ENCODE assay signal across 28 cellular contexts in genomic region chr7:135562720-135563119, GRCh38. TPM values are rescaled to one million over a fixed set of nuclear protein-coding genes. Genes with fewer than 3 reads are reported as not detected.
DNase-seq lines count a peak whose midpoint lies in the region; ATAC-seq and TF ChIP-seq lines count a peak whose summit lies in the region.
"Had no signal": no experiment of that assay in that cellular context is flagged by ENCODE, and none has a peak within 500 bp of the region (broad histone marks: within the 10 kb centered on the region; RNA-seq: fewer than 3 reads in every experiment).

No MANE protein-coding gene starts in this region.

- no peak for DNase-seq in Calu3
- no peak for DNase-seq in endothelial cell (ENCODE audit: low spot score)
- DNase-seq in mesendoderm = peak; percentile 92
- DNase-seq in erythroblast (lab: John Stamatoyannopoulos, UW) = no peak
- DNase-seq in left lobe of liver (ENCODE audit: low spot score) = no peak
- DNase-seq: activated CD8-positive, alpha-beta T cell treated with anti-CD3 and anti-CD28 coated beads, Interleukin-2, amount 10 ng/mL, durations not matched to agents 7 days and 5 days; activated effector memory CD4-positive, alpha-beta T cell treated with anti-CD3 and anti-CD28 coated beads, Interleukin-2, amount 50 U/mL, for 16 hours; activated naive CD8-positive, alpha-beta T cell treated with anti-CD3 and anti-CD28 coated beads, Interleukin-2, amount 50 U/mL, for 24 hours; dermis blood vessel endothelial cell; hippocampal formation; lower lobe of right lung; NCI-H1105; NCI-H187 treated with DMSO at 0.1 percent for 48 hours; NCI-H2227 treated with DMSO at 0.1 percent for 48 hours; NCI-H774; posterior cingulate gyrus; right cardiac atrium; SK-N-SH; stimulated activated CD4-positive, alpha-beta T cell treated with anti-CD3 and anti-CD28 coated beads, Interleukin-2, amount 100 ng/mL, for 48 hours; T-helper 2 cell; upper lobe of left lung had no signal

- no peak overlapping the region for H3K4ac ChIP-seq in mesendoderm (ENCODE audit: low read depth, low read length)

- no peak overlapping the region for H3K4me3 Mint-ChIP-seq in Calu3 (ENCODE audit: low read depth, unreplicated experiment)
- H3K4me3 Mint-ChIP-seq in endothelial cell (ENCODE audit: unreplicated experiment) = peak overlapping the region; percentile 24
- H3K4me3 Mint-ChIP-seq: activated CD8-positive, alpha-beta T cell treated with anti-CD3 and anti-CD28 coated beads, Interleukin-2, amount 10 ng/mL, durations not matched to agents 7 days and 5 days; activated naive CD8-positive, alpha-beta T cell treated with anti-CD3 and anti-CD28 coated beads, Interleukin-2, amount 50 U/mL, for 24 hours; central memory CD8-positive, alpha-beta T cell had no signal

- H3K27ac ChIP-seq in HUES48 (ENCODE audit: low read depth, low read length) (peak overlapping the region; percentile 81), mesendoderm (ENCODE audit: low read depth, low read length) (no peak overlapping the region)
- H3K27ac ChIP-seq: BLaER1 treated with 17β-estradiol and CSF1 and Interleukin-3, amounts not matched to agents 10 nM and 100 nM; gastroesophageal sphincter; lower lobe of right lung; RWPE1; upper lobe of left lung had no signal

- peak overlapping the region; percentile 54 for H3K27ac Mint-ChIP-seq in Calu3 (ENCODE audit: unreplicated experiment)
- peak overlapping the region; percentile 28 for H3K27ac Mint-ChIP-seq in endothelial cell (ENCODE audit: unreplicated experiment)
- H3K27ac Mint-ChIP-seq: activated CD8-positive, alpha-beta T cell treated with anti-CD3 and anti-CD28 coated beads, Interleukin-2, amount 10 ng/mL, durations not matched to agents 7 days and 5 days; activated naive CD8-positive, alpha-beta T cell treated with anti-CD3 and anti-CD28 coated beads, Interleukin-2, amount 50 U/mL, for 24 hours had no signal

- H3K56ac ChIP-seq in mesendoderm (ENCODE audit: low read length) = peak overlapping the region; percentile 7

- peaks cover 12% of the 10 kb centered on the region for H3K36me3 Mint-ChIP-seq in Calu3 (ENCODE audit: insufficient read depth, unreplicated experiment)
- peaks cover 7% of the 10 kb centered on the region for H3K36me3 Mint-ChIP-seq in endothelial cell (ENCODE audit: low read depth, unreplicated experiment)

- H3K4me1 Mint-ChIP-seq in Calu3 (ENCODE audit: low read depth, unreplicated experiment) = peaks cover 17% of the 10 kb centered on the region
- H3K4me1 Mint-ChIP-seq in endothelial cell (ENCODE audit: unreplicated experiment) = peaks cover 16% of the 10 kb centered on the region

- no CpG with 5 or more reads among the region's 8 CpGs for WGBS in mesendoderm (ENCODE audit: extremely low coverage, insufficient coverage, low lambda C conversion rate)

- CTCF ChIA-PET in Calu3 (lab: Charles Lee) = no interaction called here

- no peak overlapping the region for H4K5ac ChIP-seq in mesendoderm (ENCODE audit: low read length)

- H3K4me1 ChIP-seq in HUES48 (ENCODE audit: control insufficient read depth, insufficient read depth, low read length) (peaks cover 29% of the 10 kb centered on the region), mesendoderm (ENCODE audit: control insufficient read depth, low read depth, low read length) (peaks cover 2% of the 10 kb centered on the region)

- H2BK120ac ChIP-seq in mesendoderm (ENCODE audit: low read depth, low read length) = no peak overlapping the region

- H3K4me3 ChIP-seq in HUES48 (ENCODE audit: low read depth, low read length) = no peak overlapping the region
- no peak overlapping the region for H3K4me3 ChIP-seq in mesendoderm (ENCODE audit: low read length)
- H3K4me3 ChIP-seq: BLaER1 treated with 17β-estradiol and CSF1 and Interleukin-3, amounts not matched to agents 10 nM and 100 nM; gastroesophageal sphincter; K562; lower lobe of right lung; upper lobe of left lung had no signal

- H3K4me2 ChIP-seq in mesendoderm (ENCODE audit: low read length) = no peak overlapping the region
- H3K4me2 ChIP-seq: BLaER1 treated with 17β-estradiol and CSF1 and Interleukin-3, amounts not matched to agents 10 nM and 100 nM; SK-N-SH had no signal

- intact Hi-C loops in Calu3 (cut with micrococcal nuclease; ENCODE audit: unreplicated experiment) = no loop called here

- TF ChIP-seq POLR2A in erythroblast (IDR thresholded peaks at IDR 0.05; ENCODE audit: low read length) = no peak

- H4K8ac ChIP-seq in mesendoderm (ENCODE audit: low read depth, low read length) = no peak overlapping the region

- H2AK5ac ChIP-seq in mesendoderm (ENCODE audit: low read length) = no peak overlapping the region

- TF ChIP-seq CTCF in Calu3 (IDR thresholded peaks at IDR 0.05; ENCODE audit: unreplicated experiment) (no peak), endothelial cell (IDR thresholded peaks at IDR 0.05; ENCODE audit: unreplicated experiment) (no peak)

- no TSS peak for BruUV-seq in Calu3 (replicated peaks; lab: Mats Ljungman, UMichigan)

- H2BK15ac ChIP-seq in mesendoderm (replicated peaks; ENCODE audit: low read depth) = no peak overlapping the region

- H3K27me3 ChIP-seq in HUES48 (ENCODE audit: control insufficient read depth, insufficient read depth, low read length) = no peaks in the 10 kb centered on the region
- no peaks in the 10 kb centered on the region for H3K27me3 ChIP-seq in mesendoderm (ENCODE audit: insufficient read depth, low read length, poor library complexity)
- H3K27me3 ChIP-seq: BLaER1 treated with 17β-estradiol and CSF1 and Interleukin-3, amounts not matched to agents 10 nM and 100 nM; gastroesophageal sphincter; upper lobe of left lung had no signal

- ATAC-seq in HG03457 (IDR thresholded peaks at IDR 0.05; ENCODE audit: unreplicated experiment) (no peak), left lobe of liver (no peak)
- ATAC-seq: activated CD8-positive, alpha-beta T cell treated with anti-CD3 and anti-CD28 coated beads, Interleukin-2, amount 10 ng/mL, durations not matched to agents 7 days and 5 days; activated naive CD8-positive, alpha-beta T cell treated with anti-CD3 and anti-CD28 coated beads, Interleukin-2, amount 50 U/mL, for 24 hours; gastroesophageal sphincter; K562; lower lobe of right lung; right cardiac atrium had no signal

- no peak overlapping the region for H2BK5ac ChIP-seq in mesendoderm (ENCODE audit: low read length)

- H3K23ac ChIP-seq in mesendoderm (ENCODE audit: low read length) = no peak overlapping the region

- no peak overlapping the region for H3K9ac ChIP-seq in HUES48 (ENCODE audit: low read depth, low read length)
- H3K9ac ChIP-seq in mesendoderm (ENCODE audit: low read length) = no peak overlapping the region
- H3K9ac ChIP-seq: BLaER1 treated with 17β-estradiol and CSF1 and Interleukin-3, amounts not matched to agents 10 nM and 100 nM; SK-N-SH had no signal

- H3K18ac ChIP-seq in mesendoderm (ENCODE audit: low read length) = no peak overlapping the region

- H3K36me3 ChIP-seq in HUES48 (ENCODE audit: control insufficient read depth, insufficient read depth, low read length) (no peaks in the 10 kb centered on the region; the same call in 1 of the 2 replicates), mesendoderm (ENCODE audit: control insufficient read depth, insufficient read depth, low read length) (no peaks in the 10 kb centered on the region)
- H3K36me3 ChIP-seq: gastroesophageal sphincter, lower lobe of right lung, upper lobe of left lung had no signal

- no peaks in the 10 kb centered on the region for H3K9me3 ChIP-seq in HUES48 (ENCODE audit: control insufficient read depth, insufficient read depth, low read length)
- H3K9me3 ChIP-seq: BLaER1 treated with 17β-estradiol and CSF1 and Interleukin-3, amounts not matched to agents 10 nM and 100 nM; gastroesophageal sphincter; lower lobe of right lung; SK-N-SH; upper lobe of left lung had no signal

- H3K79me2 ChIP-seq in mesendoderm (ENCODE audit: control insufficient read depth, insufficient read depth, low read length) = peaks cover 79% of the 10 kb centered on the region

- H3K9me3 Mint-ChIP-seq in Calu3 (ENCODE audit: low read depth, unreplicated experiment) (no peaks in the 10 kb centered on the region), endothelial cell (ENCODE audit: unreplicated experiment) (no peaks in the 10 kb centered on the region)
- H3K9me3 Mint-ChIP-seq: activated naive CD8-positive, alpha-beta T cell treated with anti-CD3 and anti-CD28 coated beads, Interleukin-2, amount 50 U/mL, for 24 hours; central memory CD8-positive, alpha-beta T cell had no signal

- H3K79me1 ChIP-seq in mesendoderm (ENCODE audit: low read length) = peaks cover 3% of the 10 kb centered on the region

- H3K27me3 Mint-ChIP-seq in Calu3 (ENCODE audit: unreplicated experiment) (no peaks in the 10 kb centered on the region), endothelial cell (ENCODE audit: unreplicated experiment) (peaks cover 5% of the 10 kb centered on the region)
- H3K27me3 Mint-ChIP-seq: activated naive CD8-positive, alpha-beta T cell treated with anti-CD3 and anti-CD28 coated beads, Interleukin-2, amount 50 U/mL, for 24 hours; central memory CD8-positive, alpha-beta T cell had no signal

RNA-seq across cellular contexts. Expression of gene NUP205, which starts 5.0 kb away (rescaled TPM):
- total RNA-seq in Calu3 (2022) (73.3 and 75.1 TPM in 2 replicates), endothelial cell (ENCODE audit: unreplicated experiment) (66.1 TPM), left lobe of liver (12.2 TPM)
- 128 TPM for polyA plus RNA-seq in mesendoderm (2013, experiment 1 of 2)
- 121 TPM for polyA plus RNA-seq in mesendoderm (2013, experiment 2 of 2)

RNA-seq across cellular contexts. Expression of gene CNOT4, which starts 52.8 kb away (rescaled TPM):
- total RNA-seq in Calu3 (2022) (21.9 and 26.0 TPM in 2 replicates), endothelial cell (ENCODE audit: unreplicated experiment) (22.7 TPM), left lobe of liver (10.0 TPM)
- polyA plus RNA-seq in mesendoderm (2013, experiment 1 of 2) = 18.4 TPM
- 19.0 TPM for polyA plus RNA-seq in mesendoderm (2013, experiment 2 of 2)
